23 cellular contexts compared by ENCODE assay signal in the genomic region with DNA sequence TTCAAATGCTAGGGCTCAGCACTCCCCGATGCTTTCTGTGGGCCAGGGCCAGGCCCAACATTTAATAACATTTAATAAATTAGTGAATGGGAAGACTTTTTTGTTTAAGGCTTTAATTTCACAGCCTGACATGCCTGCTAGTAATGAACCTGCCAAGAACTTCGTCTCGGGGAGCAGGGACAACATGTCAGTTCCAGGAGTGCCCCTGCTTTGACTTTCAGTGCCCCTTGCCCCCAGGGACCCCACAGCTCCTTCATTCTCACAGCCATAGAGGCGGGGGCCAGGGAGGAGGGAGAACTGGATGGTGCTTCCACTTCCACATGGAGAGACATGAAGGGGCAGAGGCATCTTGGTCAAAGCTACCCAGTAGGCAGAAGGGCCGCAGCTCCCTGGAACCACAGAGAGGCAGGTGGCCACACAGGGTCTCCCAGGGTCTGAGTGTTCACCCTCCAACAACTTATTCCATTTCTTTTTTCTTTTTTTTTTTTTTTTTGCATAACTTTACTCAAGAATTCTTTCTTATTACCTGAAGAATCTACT.
A peak's percentile ranks its signal among the peaks of the same experiment; 100 is the strongest.
DNase-seq lines count a peak whose midpoint lies in the region; ATAC-seq, FAIRE-seq and TF ChIP-seq lines count a peak whose summit lies in the region.
"Had no signal": no experiment of that assay in that cellular context is flagged by ENCODE, and none has a peak within 500 bp of the region (broad histone marks: within the 10 kb centered on the region; RNA-seq: fewer than 3 reads in every experiment).

No MANE protein-coding gene starts in this region.

- peak overlapping the region; percentile 19 for H3K4ac ChIP-seq in H1 (replicated peaks; ENCODE audit: insufficient read length, low read depth, low read length)

- ATAC-seq in Right ventricle myocardium superior (ENCODE audit: poor library complexity) (no peak), left cardiac atrium (no peak), HG03159 (IDR thresholded peaks at IDR 0.05; ENCODE audit: unreplicated experiment) (no peak), HG03139 (IDR thresholded peaks at IDR 0.05; ENCODE audit: unreplicated experiment) (no peak)
- ATAC-seq: HepG2, SK-N-SH treated with all-trans-retinoic acid at 6 μM for 48 hours had no signal

- no peak overlapping the region for H2BK120ac ChIP-seq in H1 (replicated peaks; ENCODE audit: low read depth, low read length)

- no peak overlapping the region for H3K56ac ChIP-seq in H1 (replicated peaks; ENCODE audit: insufficient read length, low read depth, low read length)

- no peak overlapping the region for H4K8ac ChIP-seq in H1 (ENCODE audit: extremely low read depth, insufficient read depth, low read length)

- WGBS in H1 (ENCODE audit: extremely low coverage in 1 of 2, insufficient coverage in 1 of 2, insufficient read length in 1 of 2, insufficient replicate concordance in 2 of 2, low coverage in 1 of 2, low lambda C conversion rate in 2 of 2, missing lambda C conversion rate in 1 of 2), 2 experiments = 82% methylated on average over 5 of the region's 5 CpGs; no CpG with 5 or more reads in 1 of the 2 experiments

- no peak overlapping the region for H2BK12ac ChIP-seq in H1 (ENCODE audit: low read depth, low read length)

- DNase-seq in Right ventricle myocardium superior = peak; percentile 23
- no peak for DNase-seq in left cardiac atrium
- no peak for DNase-seq in H1 (ENCODE audit: low read depth in 1 of 2, low spot score in 2 of 2)
- peak; percentile 35 for DNase-seq in posterior vena cava (ENCODE audit: low spot score)
- no peak for DNase-seq in stimulated activated naive CD4-positive, alpha-beta T cell treated with Interleukin-2 at 50 U/mL for 16 hours (lab: John Stamatoyannopoulos, UW)
- DNase-seq: CD4-positive, CD25-positive, alpha-beta regulatory T cell; DMS53; GM23248; H9; Karpas-422; NCI-H1092; NCI-H1417 treated with DMSO at 0.1 percent for 48 hours; NCI-H2081; NCI-H2227 treated with DMSO at 0.1 percent for 48 hours; NCI-H510A had no signal

- no peak for TF ChIP-seq POLR2A in H1 (IDR thresholded peaks at IDR 0.05; ENCODE audit: control extremely low read depth in 1 of 2, low read depth in 2 of 2, low read length in 2 of 2)

- no peak overlapping the region for H2BK5ac ChIP-seq in H1 (ENCODE audit: low read depth, low read length)

- H4K5ac ChIP-seq in H1 (ENCODE audit: insufficient read length, low read depth, low read length) = no peak overlapping the region

- H3K36me3 ChIP-seq in H1 (ENCODE audit: control insufficient read depth in 2 of 4, insufficient read depth in 4 of 4, low read length in 3 of 4) = no peaks in the 10 kb centered on the region
- H3K36me3 ChIP-seq: BLaER1, SJCRH30 had no signal

- H3K79me2 ChIP-seq in H1 (ENCODE audit: control insufficient read depth in 1 of 2, insufficient read depth in 2 of 2, low read length in 2 of 2) = no peaks in the 10 kb centered on the region

- peaks cover 0 to 3% (median 0%) of the 10 kb centered on the region in 4 experiments; a peak in 2 of 7 replicates for H3K4me1 ChIP-seq in H1 (replicated peaks in 1 of 4; ENCODE audit: control insufficient read depth in 3 of 4, insufficient read depth in 4 of 4, low read length in 3 of 4)

- no peak overlapping the region for H4K91ac ChIP-seq in H1 (replicated peaks; ENCODE audit: insufficient read length, low read length)

- no peak overlapping the region for H2AK5ac ChIP-seq in H1 (ENCODE audit: low read depth, low read length)

- intact Hi-C loops in Right ventricle myocardium superior (cut with DNase I) = no loop called here
- intact Hi-C loops in left cardiac atrium (cut with DNase I) = no loop called here
- intact Hi-C loops in posterior vena cava (cut with DNase I) = loop anchor here in 1 of 2 donors (5.0 kb wide), 1 partner anchor 290 kb away; no protein-coding TSS in a partner anchor

- H3K79me1 ChIP-seq in H1 (ENCODE audit: low read depth, low read length) = no peaks in the 10 kb centered on the region

- H3K23ac ChIP-seq in H1 (ENCODE audit: insufficient read length) = no peak overlapping the region

- H3K27me3 ChIP-seq in H1 (replicated peaks in 1 of 4; ENCODE audit: control insufficient read depth in 3 of 4, extremely low read depth in 1 of 4, insufficient read depth in 3 of 4, low read length in 3 of 4) = no peaks in the 10 kb centered on the region; a peak in 1 of 7 replicates
- H3K27me3 ChIP-seq: BLaER1, SJCRH30 had no signal

- no peaks in the 10 kb centered on the region for H3K23me2 ChIP-seq in H1 (ENCODE audit: low read depth, low read length)

- H3K18ac ChIP-seq in H1 (ENCODE audit: extremely low read depth, low read length) = no peak overlapping the region

- H3K27ac ChIP-seq in H1 (ENCODE audit: low read depth, low read length) = no peak overlapping the region
- H3K27ac ChIP-seq: BLaER1, GM23248 had no signal

- no peak for TF ChIP-seq EP300 in H1 (IDR thresholded peaks at IDR 0.05; ENCODE audit: borderline replicate concordance in 1 of 2, low read depth in 2 of 2, low read length in 2 of 2)

- H3K4me2 ChIP-seq in H1 (ENCODE audit: insufficient read depth in 1 of 2, low read depth in 2 of 2, low read length in 2 of 2) = no peak overlapping the region
- H3K4me2 ChIP-seq: BLaER1 had no signal

- H3K4me3 ChIP-seq in H1 (ENCODE audit: extremely low read depth in 1 of 4, insufficient read depth in 2 of 4, low read depth in 3 of 4, low read length in 4 of 4) = no peak overlapping the region
- H3K4me3 ChIP-seq: BLaER1, GM23248, SJCRH30 had no signal

- no peak overlapping the region for H3K9ac ChIP-seq in H1 (replicated peaks in 1 of 4; ENCODE audit: extremely low read depth in 1 of 4, low read depth in 3 of 4, low read length in 3 of 4)
- H3K9ac ChIP-seq: BLaER1, GM23248 had no signal

- no peaks in the 10 kb centered on the region for H4K20me1 ChIP-seq in H1 (replicated peaks in 1 of 2; ENCODE audit: control insufficient read depth in 1 of 2, insufficient read depth in 2 of 2, low read length in 2 of 2)
- H4K20me1 ChIP-seq: BLaER1 had no signal

- TF ChIP-seq CTCF in H1 (IDR thresholded peaks at IDR 0.05; ENCODE audit: control extremely low read depth in 1 of 3, insufficient read depth in 1 of 3, low read depth in 1 of 3, low read length in 3 of 3) = no peak

- TF ChIP-seq RAD21 in H1 (IDR thresholded peaks at IDR 0.05 in 1 of 2, conservative IDR thresholded peaks at IDR 0.05 in 1 of 2; ENCODE audit: low read depth in 2 of 2, low read length in 2 of 2) = no peak

- no peak overlapping the region for H2BK20ac ChIP-seq in H1 (ENCODE audit: low read length)

- CTCF ChIA-PET in H1 (lab: Charles Lee; ENCODE audit: partially characterized antibody) = interaction anchor here (0.7 to 1.7 kb wide), 5 partner anchors 12 to 218 kb away, joined by 3 to 5 read pairs (median 3); no protein-coding TSS in a partner anchor

- no peaks in the 10 kb centered on the region for H3K9me3 ChIP-seq in H1 (ENCODE audit: insufficient read depth in 2 of 2, low read depth in 1 of 2, low read length in 1 of 2)
- H3K9me3 ChIP-seq: BLaER1, SJCRH30 had no signal

- no peak overlapping the region for H2BK15ac ChIP-seq in H1 (ENCODE audit: low read length)

- no peak for FAIRE-seq in H1 (lab: Jason Lieb, UNC)
- FAIRE-seq: A204.1, GM18507, HepG2 had no signal

- POLR2A ChIA-PET in H1 (lab: Charles Lee; ENCODE audit: partially characterized antibody) = no interaction called here

- H2AFZ ChIP-seq in H1 (ENCODE audit: low read length) = no peak overlapping the region
- H2AFZ ChIP-seq: GM23248 had no signal

- no peak overlapping the region for H3K14ac ChIP-seq in H1 (ENCODE audit: insufficient read length)

TF ChIP-seq in H1, 55 proteins besides CTCF, POLR2A, EP300 and RAD21:
- no peak for TF ChIP-seq CEBPB (IDR thresholded peaks at IDR 0.05; ENCODE audit: low read depth, low read length)
- TF ChIP-seq RNF2 (IDR thresholded peaks at IDR 0.05; ENCODE audit: borderline replicate concordance, low read depth, low read length, missing control alignments, poor library complexity, severe bottlenecking) = no peak
- TF ChIP-seq PHF8 (conservative IDR thresholded peaks at IDR 0.05; ENCODE audit: low read depth, low read length) = no peak
- TF ChIP-seq EZH2 (IDR thresholded peaks at IDR 0.05; ENCODE audit: low read depth, low read length, severe bottlenecking) = no peak
- TF ChIP-seq NRF1 (IDR thresholded peaks at IDR 0.05; ENCODE audit: low read depth, low read length) = no peak
- TF ChIP-seq SIX5 (IDR thresholded peaks at IDR 0.05; ENCODE audit: low read depth, low read length) = no peak
- no peak for TF ChIP-seq GTF2F1 (IDR thresholded peaks at IDR 0.05; ENCODE audit: borderline replicate concordance, low read depth, low read length)
- no peak for TF ChIP-seq SRF (IDR thresholded peaks at IDR 0.05; ENCODE audit: low read depth, low read length)
- no peak for TF ChIP-seq SP2 (IDR thresholded peaks at IDR 0.05; ENCODE audit: low read length)
- no peak for TF ChIP-seq BRCA1 (IDR thresholded peaks at IDR 0.05; ENCODE audit: low read depth, low read length)
- TF ChIP-seq NANOG (IDR thresholded peaks at IDR 0.05; ENCODE audit: insufficient read depth, low read depth, low read length, poor library complexity, severe bottlenecking) = no peak
- no peak for TF ChIP-seq HDAC6 (IDR thresholded peaks at IDR 0.05; ENCODE audit: low read depth, low read length)

Comparison
In these comparisons a context has a peak if more than half of its experiments do, and no peak if none do; other contexts are left out.
1. DNase-seq: peak in Right ventricle myocardium superior (single experiment) and posterior vena cava (single experiment); none in left cardiac atrium (single experiment), H1 (0 of 2) and stimulated activated naive CD4-positive, alpha-beta T cell treated with Interleukin-2 at 50 U/mL for 16 hours (single experiment).